Comparison of ENCODE assay signal across 11 cellular contexts in the genomic region with DNA sequence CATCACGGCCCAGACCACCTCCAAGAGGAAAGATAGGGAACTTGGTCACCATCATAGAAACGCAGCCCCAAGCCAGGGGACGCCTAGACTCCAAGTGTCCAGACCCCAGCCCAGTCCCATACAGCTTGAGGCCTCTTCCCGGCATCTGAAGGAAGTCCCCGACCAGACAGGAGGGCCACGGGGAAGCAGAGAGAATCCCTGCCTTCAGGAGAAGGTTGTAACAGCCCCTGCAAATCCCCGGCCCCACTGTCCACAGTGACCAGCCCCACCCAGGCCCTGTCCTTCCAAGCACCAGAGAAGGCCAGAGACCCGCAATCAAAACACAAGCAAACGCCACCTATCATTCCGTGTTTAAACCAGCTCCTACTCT. TPM values are rescaled to one million over a fixed set of nuclear protein-coding genes. Genes with fewer than 3 reads are reported as not detected.
DNase-seq lines count a peak whose midpoint lies in the region; ATAC-seq and TF ChIP-seq lines count a peak whose summit lies in the region.
"Had no signal": no experiment of that assay in that cellular context is flagged by ENCODE, and none has a peak within 500 bp of the region (broad histone marks: within the 10 kb centered on the region; RNA-seq: fewer than 3 reads in every experiment).

No MANE protein-coding gene starts in this region.

- H3K27ac ChIP-seq in MM.1S (ENCODE audit: low read length) (no peak overlapping the region), body of pancreas (no peak overlapping the region), neural cell (ENCODE audit: low read length) (no peak overlapping the region), gastrocnemius medialis (no peak overlapping the region), foreskin keratinocyte (no peak overlapping the region)

- H3K36me3 ChIP-seq in MM.1S (replicated peaks; ENCODE audit: insufficient read depth, low read length) = no peaks in the 10 kb centered on the region
- H3K36me3 ChIP-seq in body of pancreas (replicated peaks in 1 of 2; ENCODE audit: insufficient read depth in 1 of 2, low read depth in 2 of 2) = no peaks in the 10 kb centered on the region
- no peaks in the 10 kb centered on the region for H3K36me3 ChIP-seq in neural cell (ENCODE audit: insufficient read depth, low read length)
- H3K36me3 ChIP-seq in gastrocnemius medialis = no peaks in the 10 kb centered on the region
- H3K36me3 ChIP-seq: gastroesophageal sphincter, uterus had no signal

- H3K36me3 Mint-ChIP-seq in Calu3 (ENCODE audit: insufficient read depth, unreplicated experiment) = peaks cover 10% of the 10 kb centered on the region

- no peak for DNase-seq in Calu3
- no peak for DNase-seq in MM.1S
- peak; percentile 0 to 8 (median 6) for DNase-seq in body of pancreas
- DNase-seq in GM03348 (ENCODE audit: low spot score) = no peak
- no peak for DNase-seq in gastrocnemius medialis
- no peak for DNase-seq in T1000 (lab: John Stamatoyannopoulos, UW)
- DNase-seq in foreskin keratinocyte = no peak
- DNase-seq: amniotic stem cell had no signal

- H3K4me1 Mint-ChIP-seq in Calu3 (ENCODE audit: low read depth, unreplicated experiment) = no peaks in the 10 kb centered on the region

- H3K27ac Mint-ChIP-seq in Calu3 (ENCODE audit: unreplicated experiment) = no peak overlapping the region

- H3K4me3 Mint-ChIP-seq in Calu3 (ENCODE audit: low read depth, unreplicated experiment) = peak overlapping the region; percentile 60

- WGBS in body of pancreas, 2 donors = 84 to 86% methylated on average over 10 of the region's 10 CpGs

- intact Hi-C loops in Calu3 (cut with micrococcal nuclease; ENCODE audit: unreplicated experiment) = no loop called here
- intact Hi-C loops in body of pancreas (cut with DNase I) = loop anchor here (10.0 kb wide), 1 partner anchor 256 kb away; the partner anchor contains the start of gene POFUT2
- intact Hi-C loops in gastrocnemius medialis (cut with DNase I; ENCODE audit: low total_unique reads) = no loop called here

- no peak for TF ChIP-seq CTCF in Calu3 (IDR thresholded peaks at IDR 0.05; ENCODE audit: unreplicated experiment)
- TF ChIP-seq CTCF in MM.1S (IDR thresholded peaks at IDR 0.05; ENCODE audit: low read length) = no peak
- no peak for TF ChIP-seq CTCF in body of pancreas (IDR thresholded peaks at IDR 0.05)
- TF ChIP-seq CTCF in neural cell (IDR thresholded peaks at IDR 0.05; ENCODE audit: poor library complexity, severe bottlenecking) = no peak
- TF ChIP-seq CTCF in gastrocnemius medialis (IDR thresholded peaks at IDR 0.05 in 4 of 5, conservative IDR thresholded peaks at IDR 0.05 in 1 of 5) = no peak
- TF ChIP-seq CTCF in foreskin keratinocyte (conservative IDR thresholded peaks at IDR 0.05) = no peak

- H3K9ac ChIP-seq in MM.1S (ENCODE audit: low read length) (peak overlapping the region; percentile 81; the same call in 1 of the 2 replicates), neural cell (ENCODE audit: low read length) (no peak overlapping the region)

- H3K4me1 ChIP-seq in MM.1S (ENCODE audit: low read length) (peaks cover 6% of the 10 kb centered on the region; the same call in 1 of the 2 replicates), body of pancreas (peaks cover 14% of the 10 kb centered on the region), gastrocnemius medialis (peaks cover 0 to 3% of the 10 kb centered on the region in 2 donors), foreskin keratinocyte (no peaks in the 10 kb centered on the region)

- H3K9me3 ChIP-seq in MM.1S (replicated peaks; ENCODE audit: insufficient read depth, low read length) = no peaks in the 10 kb centered on the region
- H3K9me3 ChIP-seq in body of pancreas = no peaks in the 10 kb centered on the region
- H3K9me3 ChIP-seq in neural cell (ENCODE audit: low read length) = no peaks in the 10 kb centered on the region
- H3K9me3 ChIP-seq in gastrocnemius medialis = no peaks in the 10 kb centered on the region
- H3K9me3 ChIP-seq: gastroesophageal sphincter, uterus had no signal

- 0 out of 2 replicates have a peak overlapping the region, but pooled peaks have one; percentile 37 for H2AFZ ChIP-seq in MM.1S (ENCODE audit: low read length)
- no peak overlapping the region for H2AFZ ChIP-seq in neural cell (ENCODE audit: low read depth, low read length)

- peaks cover 9% of the 10 kb centered on the region; the same call in 1 of the 2 replicates for H3K27me3 ChIP-seq in MM.1S (replicated peaks; ENCODE audit: insufficient read depth, low read length)
- no peaks in the 10 kb centered on the region for H3K27me3 ChIP-seq in body of pancreas
- no peaks in the 10 kb centered on the region for H3K27me3 ChIP-seq in neural cell (ENCODE audit: insufficient read depth, low read depth, low read length)
- H3K27me3 ChIP-seq in gastrocnemius medialis = no peaks in the 10 kb centered on the region
- no peaks in the 10 kb centered on the region for H3K27me3 ChIP-seq in foreskin keratinocyte
- H3K27me3 ChIP-seq: gastroesophageal sphincter, uterus had no signal

- H3K4me3 ChIP-seq in MM.1S (ENCODE audit: low read length) (peak overlapping the region; percentile 65), body of pancreas (no peak overlapping the region), neural cell (ENCODE audit: low read length) (peak overlapping the region; percentile 84), gastrocnemius medialis (no peak overlapping the region)
- H3K4me3 ChIP-seq: uterus had no signal

- H3F3A ChIP-seq in MM.1S (ENCODE audit: insufficient read depth, low read length) = no peaks in the 10 kb centered on the region
- no peaks in the 10 kb centered on the region for H3F3A ChIP-seq in neural cell (ENCODE audit: insufficient read depth, low read length, poor library complexity, severe bottlenecking)

- peaks cover 55% of the 10 kb centered on the region for H3K79me2 ChIP-seq in MM.1S (ENCODE audit: low read length)
- no peaks in the 10 kb centered on the region for H3K79me2 ChIP-seq in neural cell (replicated peaks; ENCODE audit: insufficient read depth, low read length)

- TF ChIP-seq POLR2A in body of pancreas (IDR thresholded peaks at IDR 0.05) = no peak
- no peak for TF ChIP-seq POLR2A in gastrocnemius medialis (IDR thresholded peaks at IDR 0.05)

- no peak for TF ChIP-seq RAD21 in neural cell (conservative IDR thresholded peaks at IDR 0.05)

- H3K27me3 Mint-ChIP-seq in Calu3 (ENCODE audit: unreplicated experiment) = no peaks in the 10 kb centered on the region

- CTCF ChIA-PET in Calu3 (lab: Charles Lee) = no interaction called here

- ATAC-seq in body of pancreas (no peak), gastrocnemius medialis (no peak), foreskin keratinocyte (no peak)
- ATAC-seq: gastroesophageal sphincter had no signal

- no TSS peak for BruUV-seq in Calu3 (replicated peaks; lab: Mats Ljungman, UMichigan)

- no peaks in the 10 kb centered on the region for H4K20me1 ChIP-seq in MM.1S (ENCODE audit: insufficient read depth, low read length)
- H4K20me1 ChIP-seq in neural cell (ENCODE audit: insufficient read depth) = no peaks in the 10 kb centered on the region

- no peak for TF ChIP-seq EP300 in neural cell (conservative IDR thresholded peaks at IDR 0.05; ENCODE audit: poor library complexity, severe bottlenecking)

- no peaks in the 10 kb centered on the region for H3K9me3 Mint-ChIP-seq in Calu3 (ENCODE audit: low read depth, unreplicated experiment)

- in situ Hi-C loops in gastrocnemius medialis (cut with MboI; ENCODE audit: low sequenced_read_pairs in 4 of 4) = no loop called here

- peak overlapping the region; percentile 82 for H3K4me2 ChIP-seq in MM.1S (ENCODE audit: low read depth, low read length)
- no peak overlapping the region for H3K4me2 ChIP-seq in neural cell (ENCODE audit: low read length)

- H3K9me2 ChIP-seq in MM.1S (replicated peaks; ENCODE audit: insufficient read depth, low read length) = no peaks in the 10 kb centered on the region
- H3K9me2 ChIP-seq in neural cell (ENCODE audit: insufficient read depth, low read length) = no peaks in the 10 kb centered on the region

TF ChIP-seq in neural cell, 6 proteins besides CTCF, POLR2A, EP300 and RAD21:
- no peak for TF ChIP-seq EZH2 (IDR thresholded peaks at IDR 0.05; ENCODE audit: borderline replicate concordance, insufficient read depth, low read length, poor library complexity, severe bottlenecking)
- no peak for TF ChIP-seq TAF1 (IDR thresholded peaks at IDR 0.05; ENCODE audit: low read depth)
- no peak for TF ChIP-seq SMC3 (conservative IDR thresholded peaks at IDR 0.05; ENCODE audit: poor library complexity)
- TF ChIP-seq POLR2AphosphoS5 (IDR thresholded peaks at IDR 0.05) = no peak
- TF ChIP-seq REST (IDR thresholded peaks at IDR 0.05; ENCODE audit: borderline replicate concordance) = no peak
- no peak for TF ChIP-seq MXI1 (conservative IDR thresholded peaks at IDR 0.05; ENCODE audit: poor library complexity, severe bottlenecking)
TF ChIP-seq in neural cell: peak in this region for 0.

RNA-seq across cellular contexts. Expression of gene SLC19A1, which starts 1.7 kb away (rescaled TPM):
- 21.4 and 25.5 TPM in 2 replicates for total RNA-seq in Calu3 (2022)
- 1 to 10 TPM; 2.6 to 7.0 TPM for total RNA-seq in body of pancreas
- polyA plus RNA-seq in neural cell = 2.9 and 5.6 TPM in 2 replicates
- 9.7 and 10.2 TPM in 2 replicates for polyA minus RNA-seq in neural cell
- 1 to 10 TPM; 1.8 to 9.6 (median 2.1) TPM for total RNA-seq in gastrocnemius medialis
- total RNA-seq in foreskin keratinocyte = 11.3 and 12.7 TPM in 2 replicates
- polyA plus RNA-seq in foreskin keratinocyte = 12.1 and 14.7 TPM in 2 replicates

Comparison
In these comparisons a context has a peak if more than half of its experiments do, and no peak if none do; other contexts are left out.
1. DNase-seq: peak in body of pancreas (4 of 4); none in Calu3 (single experiment), MM.1S (single experiment), GM03348 (single experiment), gastrocnemius medialis (0 of 2), T1000 (single experiment) and foreskin keratinocyte (0 of 2).
2. H3K4me3 ChIP-seq: peak in MM.1S (single experiment) and neural cell (single experiment); none in body of pancreas (0 of 2) and gastrocnemius medialis (0 of 4).